16 cellular contexts compared by ENCODE assay signal in genomic region chr6:121828567-121828966, GRCh38.
"Had no signal": no experiment of that assay in that cellular context is flagged by ENCODE, and none has a peak within 500 bp of the region (broad histone marks: within the 10 kb centered on the region; RNA-seq: fewer than 3 reads in every experiment).

No MANE protein-coding gene starts in this region.

- H3K27ac Mint-ChIP-seq: activated CD4-positive, alpha-beta T cell treated with anti-CD3 and anti-CD28 coated beads for 36 hours; activated naive CD4-positive, alpha-beta T cell treated with anti-CD3 and anti-CD28 coated beads, Interleukin-2, amount 50 U/mL, for 24 hours; natural killer cell; stimulated activated naive CD8-positive, alpha-beta T cell treated with anti-CD3 and anti-CD28 coated beads, Interleukin-15, Interleukin-2, amounts not matched to agents 100 ng/mL and 50 ng/mL, for 24 hours; WTC11 had no signal

- DNase-seq: activated CD4-positive, alpha-beta T cell treated with anti-CD3 and anti-CD28 coated beads for 36 hours; activated CD4-positive, alpha-beta T cell treated with anti-CD3 and anti-CD28 coated beads, Interleukin-2, amount 50 U/mL, for 48 hours; activated gamma-delta T cell; dermis blood vessel endothelial cell; natural killer cell; ovary; psoas muscle; right cardiac atrium; stimulated activated CD4-positive, alpha-beta T cell treated with anti-CD3 and anti-CD28 coated beads, Interleukin-15, amount 100 ng/mL, for 24 hours; stimulated activated CD4-positive, alpha-beta T cell treated with anti-CD3 and anti-CD28 coated beads, Interleukin-2, amount 100 ng/mL, for 48 hours; uterus had no signal

- H3K4me3 Mint-ChIP-seq: activated CD4-positive, alpha-beta T cell treated with anti-CD3 and anti-CD28 coated beads for 36 hours; activated naive CD4-positive, alpha-beta T cell treated with anti-CD3 and anti-CD28 coated beads, Interleukin-2, amount 50 U/mL, for 24 hours; natural killer cell; stimulated activated naive CD8-positive, alpha-beta T cell treated with anti-CD3 and anti-CD28 coated beads, Interleukin-15, Interleukin-2, amounts not matched to agents 100 ng/mL and 50 ng/mL, for 24 hours; WTC11 had no signal

- ATAC-seq: activated CD4-positive, alpha-beta T cell treated with anti-CD3 and anti-CD28 coated beads for 36 hours; natural killer cell; psoas muscle; WTC11 had no signal

- H3K4me3 ChIP-seq: cardiac muscle cell, ovary, psoas muscle, tibial nerve, uterus had no signal

- H3K36me3 Mint-ChIP-seq: activated naive CD4-positive, alpha-beta T cell treated with anti-CD3 and anti-CD28 coated beads, Interleukin-2, amount 50 U/mL, for 24 hours; natural killer cell; WTC11 had no signal

- H3K4me1 Mint-ChIP-seq: natural killer cell had no signal

- H3K9me3 Mint-ChIP-seq: activated naive CD4-positive, alpha-beta T cell treated with anti-CD3 and anti-CD28 coated beads, Interleukin-2, amount 50 U/mL, for 24 hours had no signal

- H3K27me3 Mint-ChIP-seq: activated CD4-positive, alpha-beta T cell treated with anti-CD3 and anti-CD28 coated beads for 36 hours; activated naive CD4-positive, alpha-beta T cell treated with anti-CD3 and anti-CD28 coated beads, Interleukin-2, amount 50 U/mL, for 24 hours; stimulated activated naive CD8-positive, alpha-beta T cell treated with anti-CD3 and anti-CD28 coated beads, Interleukin-15, Interleukin-2, amounts not matched to agents 100 ng/mL and 50 ng/mL, for 24 hours had no signal
